In genomic region chr7:108137040-108137439, GRCh38 we compare ENCODE assay signal across 19 cellular contexts. TPM values are rescaled to one million over a fixed set of nuclear protein-coding genes. Genes with fewer than 3 reads are reported as not detected.
DNase-seq lines count a peak whose midpoint lies in the region; ATAC-seq lines count a peak whose summit lies in the region.
"Had no signal": no experiment of that assay in that cellular context is flagged by ENCODE, and none has a peak within 500 bp of the region (broad histone marks: within the 10 kb centered on the region; RNA-seq: fewer than 3 reads in every experiment).

No MANE protein-coding gene starts in this region.

- peaks cover 25% of the 10 kb centered on the region for H3K4me1 Mint-ChIP-seq in activated CD4-positive, alpha-beta T cell treated with anti-CD3 and anti-CD28 coated beads, Interleukin-2, amount 10 ng/mL, durations not matched to agents 24 days and 14 days
- peaks cover 46% of the 10 kb centered on the region for H3K4me1 Mint-ChIP-seq in activated naive CD8-positive, alpha-beta T cell treated with anti-CD3 and anti-CD28 coated beads for 36 hours
- peaks cover 24 to 39% (median 31%) of the 10 kb centered on the region in 3 donors for H3K4me1 Mint-ChIP-seq in naive B cell

- no peak overlapping the region for H3K4me3 Mint-ChIP-seq in activated CD4-positive, alpha-beta T cell treated with anti-CD3 and anti-CD28 coated beads, Interleukin-2, amount 10 ng/mL, durations not matched to agents 24 days and 14 days
- H3K4me3 Mint-ChIP-seq in activated naive CD8-positive, alpha-beta T cell treated with anti-CD3 and anti-CD28 coated beads for 36 hours = no peak overlapping the region
- peak overlapping the region in 1 of 8 donors; percentile 26 for H3K4me3 Mint-ChIP-seq in naive B cell
- H3K4me3 Mint-ChIP-seq: CD8-positive, alpha-beta T cell; GM23338 had no signal

- H3K9me3 Mint-ChIP-seq in activated CD4-positive, alpha-beta T cell treated with anti-CD3 and anti-CD28 coated beads, Interleukin-2, amount 10 ng/mL, durations not matched to agents 24 days and 14 days = peaks cover 9% of the 10 kb centered on the region
- peaks cover 2% of the 10 kb centered on the region for H3K9me3 Mint-ChIP-seq in activated naive CD8-positive, alpha-beta T cell treated with anti-CD3 and anti-CD28 coated beads for 36 hours
- H3K9me3 Mint-ChIP-seq in naive B cell = no peaks in the 10 kb centered on the region
- H3K9me3 Mint-ChIP-seq: CD8-positive, alpha-beta T cell; GM23338 had no signal

- peaks cover 8% of the 10 kb centered on the region for H3K27me3 Mint-ChIP-seq in activated CD4-positive, alpha-beta T cell treated with anti-CD3 and anti-CD28 coated beads, Interleukin-2, amount 10 ng/mL, durations not matched to agents 24 days and 14 days
- peaks cover 10% of the 10 kb centered on the region for H3K27me3 Mint-ChIP-seq in activated naive CD8-positive, alpha-beta T cell treated with anti-CD3 and anti-CD28 coated beads for 36 hours
- H3K27me3 Mint-ChIP-seq in naive B cell = no peaks in the 10 kb centered on the region

- no peaks in the 10 kb centered on the region for H3K36me3 ChIP-seq in BLaER1 treated with 17β-estradiol and CSF1 and Interleukin-3, amounts not matched to agents 10 nM and 100 nM
- H3K36me3 ChIP-seq: BLaER1 had no signal

- H3K27ac ChIP-seq in BLaER1 treated with 17β-estradiol and CSF1 and Interleukin-3, amounts not matched to agents 10 nM and 100 nM = peak overlapping the region in 8 of 11 experiments; percentile 32 to 85 (median 70); a peak in 14 of 22 replicates
- H3K27ac ChIP-seq: BLaER1 had no signal

- DNase-seq in activated CD4-positive, alpha-beta T cell treated with anti-CD3 and anti-CD28 coated beads, Interleukin-2, amount 10 ng/mL, durations not matched to agents 24 days and 14 days = no peak
- DNase-seq in activated CD4-positive, alpha-beta T cell treated with anti-CD3 and anti-CD28 coated beads, Interleukin-2, amount 50 U/mL, for 1 hour = no peak
- no peak for DNase-seq in activated naive CD8-positive, alpha-beta T cell treated with anti-CD3 and anti-CD28 coated beads for 36 hours
- DNase-seq in naive B cell (no peak), left lobe of liver (ENCODE audit: low spot score) (no peak)
- DNase-seq: 8988T; Calu3; CD8-positive, alpha-beta T cell; DMS53; DND-41; EL; HCEC 1CT; IMR-90 had no signal

- H3K36me3 Mint-ChIP-seq in activated CD4-positive, alpha-beta T cell treated with anti-CD3 and anti-CD28 coated beads, Interleukin-2, amount 10 ng/mL, durations not matched to agents 24 days and 14 days (ENCODE audit: low read depth) = peaks cover 3% of the 10 kb centered on the region
- peaks cover 14% of the 10 kb centered on the region for H3K36me3 Mint-ChIP-seq in activated naive CD8-positive, alpha-beta T cell treated with anti-CD3 and anti-CD28 coated beads for 36 hours
- H3K36me3 Mint-ChIP-seq in naive B cell = no peaks in the 10 kb centered on the region
- H3K36me3 Mint-ChIP-seq: CD8-positive, alpha-beta T cell had no signal

- intact Hi-C loops in activated CD4-positive, alpha-beta T cell treated with anti-CD3 and anti-CD28 coated beads, Interleukin-2, amount 10 ng/mL, durations not matched to agents 24 days and 14 days (cut with micrococcal nuclease) = loop anchor here (5.0 kb wide), 2 partner anchors 245 to 320 kb away; partner anchors contain the start of gene DLD

- no peak overlapping the region for H3K4me3 ChIP-seq in BLaER1 treated with 17β-estradiol and CSF1 and Interleukin-3, amounts not matched to agents 10 nM and 100 nM
- H3K4me3 ChIP-seq: BLaER1, GM12878, GM23338 had no signal

- ATAC-seq in naive B cell (ENCODE audit: low read depth in 2 of 2) = no peak
- no peak for ATAC-seq in GM21526 (IDR thresholded peaks at IDR 0.05; ENCODE audit: low FRiP score, unreplicated experiment)
- no peak for ATAC-seq in left lobe of liver
- ATAC-seq: CD8-positive, alpha-beta T cell; GM23338 had no signal

- peak overlapping the region; percentile 6 for H3K27ac Mint-ChIP-seq in activated CD4-positive, alpha-beta T cell treated with anti-CD3 and anti-CD28 coated beads, Interleukin-2, amount 10 ng/mL, durations not matched to agents 24 days and 14 days
- peak overlapping the region; percentile 54 for H3K27ac Mint-ChIP-seq in activated naive CD8-positive, alpha-beta T cell treated with anti-CD3 and anti-CD28 coated beads for 36 hours
- H3K27ac Mint-ChIP-seq in naive B cell = peak overlapping the region in 4 of 6 donors; percentile 1 to 20 (median 13)
- H3K27ac Mint-ChIP-seq: CD8-positive, alpha-beta T cell; GM23338 had no signal

- no peaks in the 10 kb centered on the region for H3K27me3 ChIP-seq in BLaER1 treated with 17β-estradiol and CSF1 and Interleukin-3, amounts not matched to agents 10 nM and 100 nM
- H3K27me3 ChIP-seq: BLaER1 had no signal

- H3K4me1 ChIP-seq in BLaER1 treated with 17β-estradiol and CSF1 and Interleukin-3, amounts not matched to agents 10 nM and 100 nM = peaks cover 17 to 28% (median 23%) of the 10 kb centered on the region in 10 experiments

- no peaks in the 10 kb centered on the region; a peak in 1 of 22 replicates for H3K9me3 ChIP-seq in BLaER1 treated with 17β-estradiol and CSF1 and Interleukin-3, amounts not matched to agents 10 nM and 100 nM (replicated peaks in 1 of 11)
- H3K9me3 ChIP-seq: BLaER1 had no signal

- no peaks in the 10 kb centered on the region for H4K20me1 ChIP-seq in BLaER1 treated with 17β-estradiol and CSF1 and Interleukin-3, amounts not matched to agents 10 nM and 100 nM
- H4K20me1 ChIP-seq: BLaER1 had no signal

- peak overlapping the region in 3 of 11 experiments; percentile 26 to 65 (median 52); a peak in 3 of 22 replicates for H3K9ac ChIP-seq in BLaER1 treated with 17β-estradiol and CSF1 and Interleukin-3, amounts not matched to agents 10 nM and 100 nM
- H3K9ac ChIP-seq: BLaER1 had no signal

- peak overlapping the region in 6 of 11 experiments; percentile 57 to 79 (median 74); a peak in 10 of 22 replicates for H3K4me2 ChIP-seq in BLaER1 treated with 17β-estradiol and CSF1 and Interleukin-3, amounts not matched to agents 10 nM and 100 nM
- H3K4me2 ChIP-seq: BLaER1, GM23338 had no signal

RNA-seq across cellular contexts. Expression of gene LAMB4, which starts 6.9 kb away (rescaled TPM):
- not detected in 2 replicates for total RNA-seq in activated CD4-positive, alpha-beta T cell treated with anti-CD3 and anti-CD28 coated beads, Interleukin-2, amount 10 ng/mL, durations not matched to agents 24 days and 14 days
- total RNA-seq in activated naive CD8-positive, alpha-beta T cell treated with anti-CD3 and anti-CD28 coated beads for 36 hours = under 1 TPM; 0.40 to 0.45 TPM
- polyA plus RNA-seq in naive B cell (ENCODE audit: low read depth in 6 of 6) = not detected
- total RNA-seq in left lobe of liver = not detected
- total RNA-seq: Calu3, G401, GM23338 had no signal
- polyA plus RNA-seq: GM23338 had no signal
